In genomic region chr3:50294089-50294488, GRCh38 we compare ENCODE assay signal across 1 cellular context.
A peak's percentile ranks its signal among the peaks of the same experiment; 100 is the strongest.
TF ChIP-seq lines count a peak whose summit lies in the region.

No MANE protein-coding gene starts in this region.

TF ChIP-seq in HepG2, 621 proteins besides CTCF, POLR2A, EP300 and RAD21:
- TF ChIP-seq ZNF576 (CRISPR knock-in tag; IDR thresholded peaks at IDR 0.05), result no peak
- TF ChIP-seq ZBTB2 (CRISPR knock-in tag; IDR thresholded peaks at IDR 0.05; ENCODE audit: low read depth), result no peak
- TF ChIP-seq TOE1 (CRISPR knock-in tag; IDR thresholded peaks at IDR 0.05), result no peak
- no peak for TF ChIP-seq ZUFSP (CRISPR knock-in tag; IDR thresholded peaks at IDR 0.05; ENCODE audit: borderline replicate concordance)
- TF ChIP-seq HNF1B (CRISPR knock-in tag; IDR thresholded peaks at IDR 0.05), result no peak
- no peak for TF ChIP-seq SP4 (CRISPR knock-in tag; IDR thresholded peaks at IDR 0.05)
- TF ChIP-seq ISX (CRISPR knock-in tag; conservative IDR thresholded peaks at IDR 0.05), result no peak
- no peak for TF ChIP-seq ZFP91 (CRISPR knock-in tag; IDR thresholded peaks at IDR 0.05; ENCODE audit: borderline replicate concordance)
- peak; percentile 61; the same call in 1 of the 2 replicates for TF ChIP-seq ZNF121 (CRISPR knock-in tag; IDR thresholded peaks at IDR 0.05)
TF ChIP-seq in HepG2: peak in this region for 1.
